ENCODE assay signal across 8 cellular contexts in genomic region chr4:40309250-40309774, GRCh38. TPM values are rescaled to one million over a fixed set of nuclear protein-coding genes. Genes with fewer than 3 reads are reported as not detected.
DNase-seq lines count a peak whose midpoint lies in the region; ATAC-seq lines count a peak whose summit lies in the region.

No MANE protein-coding gene starts in this region.

- ATAC-seq in GM18511 (IDR thresholded peaks at IDR 0.05; ENCODE audit: unreplicated experiment) (peak; percentile 34), HG03432 (IDR thresholded peaks at IDR 0.05; ENCODE audit: unreplicated experiment) (peak; percentile 32), HG03571 (IDR thresholded peaks at IDR 0.05; ENCODE audit: unreplicated experiment) (no peak)

- H3K9me3 Mint-ChIP-seq in dendritic cell treated with granulocyte-macrophage colony-stimulating factor and Interleukin-4, amounts not matched to agents 40 ng/mL and 50 ng/mL, for 4 days, result no peaks in the 10 kb centered on the region

- peak; percentile 89 for DNase-seq in activated CD4-positive, CD25-positive, alpha-beta regulatory T cell treated with anti-CD3 and anti-CD28 coated beads, Interleukin-2, amount 50 U/mL, for 72 hours
- DNase-seq in lung microvascular endothelial cell (ENCODE audit: low read depth in 2 of 2), result peak; percentile 89 to 91
- DNase-seq in stimulated activated CD8-positive, alpha-beta memory T cell treated with anti-CD3 and anti-CD28 coated beads, Interleukin-15, amount 100 ng/mL, for 4 hours (ENCODE audit: low read depth in 2 of 2), result peak; percentile 69 to 80
- DNase-seq in NCI-H1436 treated with DMSO at 0.1 percent for 48 hours (lab: John Stamatoyannopoulos, UW), result no peak

- peak overlapping the region; percentile 42 for H3K4me3 Mint-ChIP-seq in dendritic cell treated with granulocyte-macrophage colony-stimulating factor and Interleukin-4, amounts not matched to agents 40 ng/mL and 50 ng/mL, for 4 days

- peaks cover 47% of the 10 kb centered on the region for H3K4me1 Mint-ChIP-seq in dendritic cell treated with granulocyte-macrophage colony-stimulating factor and Interleukin-4, amounts not matched to agents 40 ng/mL and 50 ng/mL, for 4 days (ENCODE audit: low read depth)

- peaks cover 16% of the 10 kb centered on the region for H3K27me3 Mint-ChIP-seq in dendritic cell treated with granulocyte-macrophage colony-stimulating factor and Interleukin-4, amounts not matched to agents 40 ng/mL and 50 ng/mL, for 4 days

- H3K36me3 Mint-ChIP-seq in dendritic cell treated with granulocyte-macrophage colony-stimulating factor and Interleukin-4, amounts not matched to agents 40 ng/mL and 50 ng/mL, for 4 days (ENCODE audit: low read depth), result no peaks in the 10 kb centered on the region

- intact Hi-C loops in dendritic cell treated with granulocyte-macrophage colony-stimulating factor and Interleukin-4, amounts not matched to agents 40 ng/mL and 50 ng/mL, for 4 days (cut with micrococcal nuclease), result loop anchor here (1.0 to 5.0 kb wide), 4 partner anchors 80 to 413 kb away; partner anchors contain the start of gene N4BP2

- H3K27ac Mint-ChIP-seq in dendritic cell treated with granulocyte-macrophage colony-stimulating factor and Interleukin-4, amounts not matched to agents 40 ng/mL and 50 ng/mL, for 4 days, result no peak overlapping the region

RNA-seq across cellular contexts. Expression of gene CHRNA9, which starts 25.8 kb away (rescaled TPM):
- not detected in 2 replicates for total RNA-seq in lung microvascular endothelial cell
